13 cellular contexts compared by ENCODE assay signal in genomic region chr18:80158365-80158764, GRCh38. TPM values are rescaled to one million over a fixed set of nuclear protein-coding genes. Genes with fewer than 3 reads are reported as not detected.
DNase-seq lines count a peak whose midpoint lies in the region; FAIRE-seq and TF ChIP-seq lines count a peak whose summit lies in the region.
"Had no signal": no experiment of that assay in that cellular context is flagged by ENCODE, and none has a peak within 500 bp of the region (broad histone marks: within the 10 kb centered on the region; RNA-seq: fewer than 3 reads in every experiment).

No MANE protein-coding gene starts in this region.

- H3K4me3 ChIP-seq in endodermal cell (ENCODE audit: low read length), result no peak overlapping the region
- H3K4me3 ChIP-seq: A549; BLaER1 treated with 17β-estradiol and CSF1 and Interleukin-3, amounts not matched to agents 10 nM and 100 nM had no signal

- TF ChIP-seq CTCF in endodermal cell (conservative IDR thresholded peaks at IDR 0.05), result no peak

- no peak overlapping the region for H3K27ac Mint-ChIP-seq in endodermal cell
- H3K27ac Mint-ChIP-seq: B cell; CD4-positive, alpha-beta T cell; CD8-positive, alpha-beta T cell had no signal

- no peak overlapping the region for H3K27ac ChIP-seq in endodermal cell (ENCODE audit: low read depth, low read length)
- H3K27ac ChIP-seq: 22Rv1; A549; BLaER1 treated with 17β-estradiol and CSF1 and Interleukin-3, amounts not matched to agents 10 nM and 100 nM; C4-2B had no signal

- FAIRE-seq in urothelium cell line (lab: Jason Lieb, UNC), result peak; percentile 13
- FAIRE-seq: A549 had no signal

- H3K36me3 ChIP-seq in endodermal cell (ENCODE audit: control insufficient read depth, insufficient read depth, low read length), result peaks cover 52% of the 10 kb centered on the region

- H3K4me1 ChIP-seq in endodermal cell (ENCODE audit: control insufficient read depth, insufficient read depth, low read length), result no peaks in the 10 kb centered on the region
- H3K4me1 ChIP-seq: A549, Caco-2 had no signal

- WGBS in endodermal cell (ENCODE audit: insufficient coverage in 1 of 2, insufficient read length in 1 of 2), 2 experiments, result 86 to 92% methylated on average over 2 to 5 of the region's 5 CpGs

- no peaks in the 10 kb centered on the region for H3K9me3 ChIP-seq in endodermal cell (ENCODE audit: control insufficient read depth, low read length)
- H3K9me3 ChIP-seq: A549, Caco-2 had no signal

- H3K4me1 Mint-ChIP-seq in endodermal cell, result no peaks in the 10 kb centered on the region

- no peak overlapping the region for H3K4me3 Mint-ChIP-seq in endodermal cell
- H3K4me3 Mint-ChIP-seq: B cell; CD4-positive, alpha-beta T cell; CD8-positive, alpha-beta T cell had no signal

- peaks cover 59% of the 10 kb centered on the region for H3K36me3 Mint-ChIP-seq in endodermal cell (ENCODE audit: low read depth)
- H3K36me3 Mint-ChIP-seq: CD8-positive, alpha-beta T cell had no signal

- peaks cover 8% of the 10 kb centered on the region for H3K9me3 Mint-ChIP-seq in endodermal cell
- H3K9me3 Mint-ChIP-seq: CD4-positive, alpha-beta T cell; CD8-positive, alpha-beta T cell had no signal

- peak; percentile 52 for DNase-seq in activated CD8-positive, alpha-beta memory T cell treated with anti-CD3 and anti-CD28 coated beads for 24 hours
- no peak for DNase-seq in activated CD8-positive, alpha-beta memory T cell treated with anti-CD3 and anti-CD28 coated beads, Interleukin-2, amount 50 U/mL, for 48 hours
- DNase-seq in endodermal cell (peak; percentile 17), urothelium cell line (ENCODE audit: low spot score) (no peak), ecto neural progenitor cell (ENCODE audit: low spot score) (no peak)

- H3K9ac ChIP-seq in endodermal cell (ENCODE audit: extremely low read depth, low read length, poor library complexity, severe bottlenecking), result no peak overlapping the region
- H3K9ac ChIP-seq: BLaER1 treated with 17β-estradiol and CSF1 and Interleukin-3, amounts not matched to agents 10 nM and 100 nM had no signal

- peaks cover 1% of the 10 kb centered on the region for H3K27me3 Mint-ChIP-seq in endodermal cell (ENCODE audit: insufficient read depth)
- H3K27me3 Mint-ChIP-seq: B cell had no signal

- H3K27me3 ChIP-seq in endodermal cell (ENCODE audit: control insufficient read depth, insufficient read depth, low read length, poor library complexity, severe bottlenecking), result no peaks in the 10 kb centered on the region
- H3K27me3 ChIP-seq: BLaER1 treated with 17β-estradiol and CSF1 and Interleukin-3, amounts not matched to agents 10 nM and 100 nM had no signal

RNA-seq across cellular contexts. Expression of gene ADNP2, which starts 49.3 kb away (rescaled TPM):
- total RNA-seq in endodermal cell, result 10 to 100 TPM; 38.4 to 51.0 TPM
- 32.2 TPM for polyA plus RNA-seq in endodermal cell (2013, experiment 1 of 2)
- polyA plus RNA-seq in endodermal cell (2013, experiment 2 of 2), result 34.7 TPM

Comparison
In these comparisons a context has a peak if more than half of its experiments do, and no peak if none do; other contexts are left out.
1. DNase-seq: peak in activated CD8-positive, alpha-beta memory T cell treated with anti-CD3 and anti-CD28 coated beads for 24 hours (single experiment) and endodermal cell (single experiment); none in activated CD8-positive, alpha-beta memory T cell treated with anti-CD3 and anti-CD28 coated beads, Interleukin-2, amount 50 U/mL, for 48 hours (single experiment), urothelium cell line (single experiment) and ecto neural progenitor cell (single experiment).